ENCODE assay signal across 9 cellular contexts in the genomic region with DNA sequence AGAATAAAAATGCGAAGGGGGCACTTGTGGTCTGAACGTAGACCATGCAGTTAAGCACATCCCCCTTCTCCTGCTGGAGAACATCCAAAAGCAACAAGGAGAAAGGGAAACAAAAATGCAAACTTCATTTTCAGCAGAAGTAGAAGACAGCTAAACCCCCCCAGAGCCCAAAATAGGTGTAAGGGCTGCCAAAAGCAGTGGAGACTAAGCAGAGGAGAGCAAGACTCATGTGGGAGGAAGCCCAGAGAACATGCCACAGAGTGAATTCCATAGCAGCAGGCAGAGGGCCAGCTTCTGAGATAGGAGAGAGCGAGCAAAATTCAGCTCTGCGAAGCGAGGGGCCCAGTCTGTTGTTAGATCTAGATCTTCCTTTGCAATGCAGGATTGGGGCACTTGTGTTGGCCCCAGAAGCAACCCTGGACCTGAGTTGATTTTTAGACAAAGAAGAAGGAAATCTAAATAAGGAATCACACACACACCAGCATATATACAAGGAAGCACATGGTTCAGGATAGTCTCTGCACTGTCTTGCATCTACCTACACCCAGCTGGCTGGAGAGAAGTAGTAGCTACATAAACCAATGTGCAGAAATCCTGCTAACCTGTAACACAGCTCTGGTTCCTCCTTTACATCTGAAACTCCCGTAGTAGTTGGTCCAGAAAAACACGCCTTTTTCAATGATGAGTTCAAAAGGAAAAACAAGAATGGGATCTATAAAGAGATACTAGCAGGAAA.
DNase-seq lines count a peak whose midpoint lies in the region; ATAC-seq and TF ChIP-seq lines count a peak whose summit lies in the region.
"Had no signal": no experiment of that assay in that cellular context is flagged by ENCODE, and none has a peak within 500 bp of the region (broad histone marks: within the 10 kb centered on the region; RNA-seq: fewer than 3 reads in every experiment).

No MANE protein-coding gene starts in this region.

- no peaks in the 10 kb centered on the region for H3K9me3 ChIP-seq in smooth muscle cell (replicated peaks; ENCODE audit: low read depth)

- H3K9ac ChIP-seq in smooth muscle cell (ENCODE audit: low read depth): no peak overlapping the region

- no peaks in the 10 kb centered on the region for H3K79me2 ChIP-seq in smooth muscle cell (ENCODE audit: low read depth)

- peak overlapping the region; percentile 66 for H3K4me2 ChIP-seq in smooth muscle cell

- H3K9me3 Mint-ChIP-seq in chondrocyte (ENCODE audit: low read depth): no peaks in the 10 kb centered on the region

- no peaks in the 10 kb centered on the region for H3K27me3 Mint-ChIP-seq in chondrocyte (ENCODE audit: low read depth)

- H3K4me3 Mint-ChIP-seq in chondrocyte (ENCODE audit: unreplicated experiment): peak overlapping the region; percentile 52

- WGBS in smooth muscle cell (ENCODE audit: low lambda C conversion rate): 54% methylated on average over 7 of the region's 7 CpGs

- peak overlapping the region; percentile 87 for H2AFZ ChIP-seq in smooth muscle cell (ENCODE audit: low read depth)

- H4K20me1 ChIP-seq in smooth muscle cell (ENCODE audit: low read depth): no peaks in the 10 kb centered on the region

- H3K36me3 ChIP-seq in smooth muscle cell (ENCODE audit: low read depth): no peaks in the 10 kb centered on the region

- TF ChIP-seq CTCF in chondrocyte (IDR thresholded peaks at IDR 0.05) (no peak), smooth muscle cell (IDR thresholded peaks at IDR 0.05; ENCODE audit: borderline replicate concordance, insufficient read depth, poor library complexity, severe bottlenecking) (no peak)

- H3K4me1 Mint-ChIP-seq in chondrocyte (ENCODE audit: low read depth): peaks cover 37% of the 10 kb centered on the region

- H3K36me3 Mint-ChIP-seq in chondrocyte (ENCODE audit: low read depth): no peaks in the 10 kb centered on the region

- no peaks in the 10 kb centered on the region for H3F3A ChIP-seq in smooth muscle cell (ENCODE audit: low read depth)

- no peaks in the 10 kb centered on the region for H3K4me1 ChIP-seq in smooth muscle cell (ENCODE audit: low read depth)

- H3K27ac Mint-ChIP-seq in chondrocyte (ENCODE audit: unreplicated experiment): peak overlapping the region; percentile 87

- DNase-seq in Kasumi-1 (lab: John Stamatoyannopoulos, UW): peak; percentile 31 to 56
- no peak for DNase-seq in chondrocyte (ENCODE audit: low spot score)
- peak; percentile 68 for DNase-seq in left kidney (ENCODE audit: low read depth, low spot score)
- no peak for DNase-seq in smooth muscle cell (lab: John Stamatoyannopoulos, UW; ENCODE audit: unreplicated experiment)
- DNase-seq in effector CD8-positive, alpha-beta T cell (lab: John Stamatoyannopoulos, UW): no peak
- DNase-seq in HT-29 (ENCODE audit: low spot score): no peak
- DNase-seq: DMS 273 treated with DMSO at 0.1 percent for 48 hours had no signal

- peak overlapping the region; percentile 45 for H3K27ac ChIP-seq in smooth muscle cell (ENCODE audit: low read depth)

- ATAC-seq in GM19023 (IDR thresholded peaks at IDR 0.05; ENCODE audit: unreplicated experiment) (no peak), GM18517 (IDR thresholded peaks at IDR 0.05; ENCODE audit: unreplicated experiment) (no peak)

- H3K27me3 ChIP-seq in smooth muscle cell (ENCODE audit: low read depth): no peaks in the 10 kb centered on the region

- H3K4me3 ChIP-seq in smooth muscle cell: no peak overlapping the region

Comparison
In these comparisons a context has a peak if more than half of its experiments do, and no peak if none do; other contexts are left out.
1. DNase-seq: peak in Kasumi-1 (2 of 2) and left kidney (single experiment); none in chondrocyte (single experiment), smooth muscle cell (single experiment), effector CD8-positive, alpha-beta T cell (single experiment) and HT-29 (single experiment).